ENCODE assay signal across 1 cellular context in genomic region chr4:173529505-173530325, GRCh38.
TF ChIP-seq lines count a peak whose summit lies in the region.

HAND2 (minus strand) TSS chr4:173530229; CDS start chr4:173529289, 940 bp downstream.

TF ChIP-seq in H1, 55 proteins besides CTCF, POLR2A, EP300 and RAD21 (continued from another document):
- TF ChIP-seq GABPA (IDR thresholded peaks at IDR 0.05; ENCODE audit: borderline replicate concordance, insufficient read depth, low read length) (no peak), CREB1 (IDR thresholded peaks at IDR 0.05) (peak; percentile 71), CEBPB (IDR thresholded peaks at IDR 0.05; ENCODE audit: low read depth, low read length) (no peak), E2F6 (IDR thresholded peaks at IDR 0.05) (peak; percentile 31)
